In genomic region chr2:1663621-1664020, GRCh38 we compare ENCODE assay signal across 21 cellular contexts.
"Had no signal": no experiment of that assay in that cellular context is flagged by ENCODE, and none has a peak within 500 bp of the region (broad histone marks: within the 10 kb centered on the region; RNA-seq: fewer than 3 reads in every experiment).

No MANE protein-coding gene starts in this region.

- H3K36me3 Mint-ChIP-seq: activated naive CD8-positive, alpha-beta T cell treated with anti-CD3 and anti-CD28 coated beads, Interleukin-2, amount 10 ng/mL, durations not matched to agents 7 days and 5 days; memory B cell; naive thymus-derived CD8-positive, alpha-beta T cell; stimulated activated memory B cell treated with anti-CD40 and anti-IgM and Interleukin-4, amounts not matched to agents 10 μg/mL and 1 μg/mL and 100 μg/mL, for 72 hours had no signal

- H3K27me3 ChIP-seq: gastrocnemius medialis, heart left ventricle, tibial artery, vagina had no signal

- H3K27ac ChIP-seq: gastrocnemius medialis, heart left ventricle, tibial artery, vagina had no signal

- H3K27me3 Mint-ChIP-seq: brain; central memory CD8-positive, alpha-beta T cell; dendritic cell treated with granulocyte-macrophage colony-stimulating factor and Interleukin-4, amounts not matched to agents 40 ng/mL and 50 ng/mL, for 4 days; stimulated activated memory B cell treated with anti-CD40 and anti-IgM and Interleukin-4, amounts not matched to agents 10 μg/mL and 1 μg/mL and 100 μg/mL, for 72 hours had no signal

- H3K9me3 Mint-ChIP-seq: activated B cell treated with CpG ODN at 0.5 μM for 24 hours; activated naive CD8-positive, alpha-beta T cell treated with anti-CD3 and anti-CD28 coated beads, Interleukin-2, amount 10 ng/mL, durations not matched to agents 7 days and 5 days; activated T-cell treated with anti-CD3 and anti-CD28 coated beads, Interleukin-2, amount 50 U/mL, for 72 hours; brain; central memory CD8-positive, alpha-beta T cell; dendritic cell treated with granulocyte-macrophage colony-stimulating factor and Interleukin-4, amounts not matched to agents 40 ng/mL and 50 ng/mL, for 4 days; memory B cell; naive thymus-derived CD8-positive, alpha-beta T cell; stimulated activated memory B cell treated with anti-CD40 and anti-IgM and Interleukin-4, amounts not matched to agents 10 μg/mL and 1 μg/mL and 100 μg/mL, for 72 hours had no signal

- ATAC-seq: activated CD8-positive, alpha-beta T cell treated with anti-CD3 and anti-CD28 coated beads, Interleukin-2, amount 10 ng/mL, durations not matched to agents 7 days and 5 days; activated T-cell treated with anti-CD3 and anti-CD28 coated beads, Interleukin-2, amount 50 U/mL, for 72 hours; gastrocnemius medialis; heart left ventricle; left colon; naive thymus-derived CD8-positive, alpha-beta T cell; stimulated activated memory B cell treated with anti-CD40 and anti-IgM and Interleukin-4, amounts not matched to agents 10 μg/mL and 1 μg/mL and 100 μg/mL, for 72 hours had no signal

- H3K4me1 ChIP-seq: gastrocnemius medialis, heart left ventricle, tibial artery, vagina had no signal

- DNase-seq: activated B cell treated with CpG ODN at 0.5 μM for 24 hours; activated CD4-positive, alpha-beta T cell treated with anti-CD3 and anti-CD28 coated beads for 48 hours; activated CD8-positive, alpha-beta memory T cell treated with anti-CD3 and anti-CD28 coated beads, Interleukin-2, amount 50 U/mL, for 4 hours; activated CD8-positive, alpha-beta T cell treated with anti-CD3 and anti-CD28 coated beads, Interleukin-2, amount 10 ng/mL, durations not matched to agents 7 days and 5 days; activated gamma-delta T cell treated with Interleukin-2 at 50 U/mL for 16 hours; activated naive CD8-positive, alpha-beta T cell treated with anti-CD3 and anti-CD28 coated beads, Interleukin-2, amount 10 ng/mL, durations not matched to agents 7 days and 5 days; activated T-cell treated with anti-CD3 and anti-CD28 coated beads, Interleukin-2, amount 50 U/mL, for 72 hours; effector memory CD4-positive, alpha-beta T cell; gastrocnemius medialis; naive thymus-derived CD8-positive, alpha-beta T cell; occipital lobe; SW 1271 had no signal

- H3K9me3 ChIP-seq: gastrocnemius medialis, heart left ventricle, tibial artery, vagina had no signal

- H3K27ac Mint-ChIP-seq: activated B cell treated with CpG ODN at 0.5 μM for 24 hours; activated CD8-positive, alpha-beta T cell treated with anti-CD3 and anti-CD28 coated beads, Interleukin-2, amount 10 ng/mL, durations not matched to agents 7 days and 5 days; activated naive CD8-positive, alpha-beta T cell treated with anti-CD3 and anti-CD28 coated beads, Interleukin-2, amount 10 ng/mL, durations not matched to agents 7 days and 5 days; activated T-cell treated with anti-CD3 and anti-CD28 coated beads, Interleukin-2, amount 50 U/mL, for 72 hours; dendritic cell treated with granulocyte-macrophage colony-stimulating factor and Interleukin-4, amounts not matched to agents 40 ng/mL and 50 ng/mL, for 4 days; memory B cell; naive thymus-derived CD8-positive, alpha-beta T cell; stimulated activated memory B cell treated with anti-CD40 and anti-IgM and Interleukin-4, amounts not matched to agents 10 μg/mL and 1 μg/mL and 100 μg/mL, for 72 hours had no signal

- H3K4me3 ChIP-seq: gastrocnemius medialis, heart left ventricle, tibial artery, vagina had no signal

- H3K4me1 Mint-ChIP-seq: activated B cell treated with CpG ODN at 0.5 μM for 24 hours; activated naive CD8-positive, alpha-beta T cell treated with anti-CD3 and anti-CD28 coated beads, Interleukin-2, amount 10 ng/mL, durations not matched to agents 7 days and 5 days; brain; central memory CD8-positive, alpha-beta T cell; memory B cell; stimulated activated memory B cell treated with anti-CD40 and anti-IgM and Interleukin-4, amounts not matched to agents 10 μg/mL and 1 μg/mL and 100 μg/mL, for 72 hours had no signal

- H3K4me3 Mint-ChIP-seq: activated B cell treated with CpG ODN at 0.5 μM for 24 hours; activated CD8-positive, alpha-beta T cell treated with anti-CD3 and anti-CD28 coated beads, Interleukin-2, amount 10 ng/mL, durations not matched to agents 7 days and 5 days; activated naive CD8-positive, alpha-beta T cell treated with anti-CD3 and anti-CD28 coated beads, Interleukin-2, amount 10 ng/mL, durations not matched to agents 7 days and 5 days; activated T-cell treated with anti-CD3 and anti-CD28 coated beads, Interleukin-2, amount 50 U/mL, for 72 hours; brain; central memory CD8-positive, alpha-beta T cell; dendritic cell treated with granulocyte-macrophage colony-stimulating factor and Interleukin-4, amounts not matched to agents 40 ng/mL and 50 ng/mL, for 4 days; memory B cell; naive thymus-derived CD8-positive, alpha-beta T cell; stimulated activated memory B cell treated with anti-CD40 and anti-IgM and Interleukin-4, amounts not matched to agents 10 μg/mL and 1 μg/mL and 100 μg/mL, for 72 hours had no signal
